Comparison of ENCODE assay signal across 1 cellular context in genomic region chr15:59159210-59159609, GRCh38.
TF ChIP-seq lines count a peak whose summit lies in the region.

No MANE protein-coding gene starts in this region.

TF ChIP-seq in K562, 482 proteins besides CTCF, POLR2A, EP300 and RAD21:
- no peak for TF ChIP-seq TCFL5 (CRISPR knock-in tag; conservative IDR thresholded peaks at IDR 0.05)
- no peak for TF ChIP-seq ZBTB49 (CRISPR knock-in tag; IDR thresholded peaks at IDR 0.05; ENCODE audit: borderline replicate concordance)
- no peak for TF ChIP-seq HNRNPH1 (optimal IDR thresholded peaks at IDR 0.05; ENCODE audit: low read depth, low read length)
- TF ChIP-seq KLF13 (tag; IDR thresholded peaks at IDR 0.05; ENCODE audit: borderline replicate concordance, low read depth) = no peak
- no peak for TF ChIP-seq CBFB (CRISPR knock-in tag; IDR thresholded peaks at IDR 0.05)
- no peak for TF ChIP-seq TAF15 (IDR thresholded peaks at IDR 0.05; ENCODE audit: low read depth, low read length)
- TF ChIP-seq HDAC3 (IDR thresholded peaks at IDR 0.05; ENCODE audit: borderline replicate concordance, partially characterized antibody) = no peak
- no peak for TF ChIP-seq ZNF589 (CRISPR knock-in tag; IDR thresholded peaks at IDR 0.05; ENCODE audit: low read depth)
- no peak for TF ChIP-seq TAL1 (IDR thresholded peaks at IDR 0.05)
- TF ChIP-seq LCOR (CRISPR knock-in tag; IDR thresholded peaks at IDR 0.05) = no peak
- no peak for TF ChIP-seq ESRRB (CRISPR knock-in tag; IDR thresholded peaks at IDR 0.05; ENCODE audit: borderline replicate concordance)
- no peak for TF ChIP-seq TSHZ1 (CRISPR knock-in tag; IDR thresholded peaks at IDR 0.05)
- no peak for TF ChIP-seq RBBP5 (IDR thresholded peaks at IDR 0.05; ENCODE audit: borderline replicate concordance, insufficient read depth, low read length, poor library complexity, severe bottlenecking)
- no peak for TF ChIP-seq CBFA2T2 (conservative IDR thresholded peaks at IDR 0.05)
- TF ChIP-seq ARID4B (CRISPR knock-in tag; IDR thresholded peaks at IDR 0.05) = no peak
- TF ChIP-seq MYNN (IDR thresholded peaks at IDR 0.05) = no peak
- no peak for TF ChIP-seq MYNN (CRISPR knock-in tag; IDR thresholded peaks at IDR 0.05)
